In the genomic region with DNA sequence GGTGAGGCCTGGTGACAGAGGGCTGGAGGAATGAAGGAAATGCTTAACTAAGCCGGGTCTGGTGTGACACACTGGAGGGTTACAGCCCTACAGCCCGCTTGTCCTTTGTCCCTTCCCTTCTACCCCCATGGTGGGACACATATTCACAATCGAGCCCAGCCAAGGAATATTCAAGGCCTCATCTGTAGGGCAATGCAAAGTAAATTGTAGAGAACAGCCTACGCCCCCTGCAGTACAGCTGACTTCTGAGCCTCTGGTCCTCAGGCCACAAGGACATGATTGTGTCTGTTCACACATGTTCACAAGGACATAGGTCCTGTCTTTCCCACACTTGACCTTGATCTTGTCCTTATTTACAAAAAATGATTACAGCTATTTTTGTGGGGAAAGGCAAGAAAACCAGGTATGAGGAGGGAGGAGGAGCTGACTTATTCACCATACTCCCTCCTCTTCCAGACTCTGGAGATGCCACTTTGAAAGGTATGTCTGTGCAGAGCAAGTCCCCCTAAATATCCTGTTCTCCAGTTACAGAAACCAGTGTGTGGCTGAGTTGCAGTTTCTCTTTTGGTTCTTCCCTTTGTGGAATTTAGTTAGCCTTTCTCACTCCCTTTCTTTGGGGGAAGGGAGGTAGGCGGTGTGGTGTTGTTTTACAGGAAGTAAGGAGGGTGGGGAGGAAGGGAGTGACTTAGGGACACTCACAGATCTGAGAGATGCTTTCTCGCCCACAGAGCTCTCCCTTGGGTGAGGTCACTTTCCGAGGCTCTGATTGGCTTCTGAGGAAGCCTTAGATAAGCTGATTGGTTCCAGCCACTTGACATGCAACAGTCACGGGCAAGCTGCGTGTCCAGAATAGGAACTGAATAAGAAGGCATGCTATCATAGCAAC, we compare ENCODE assay signal across 8 cellular contexts. TPM values are rescaled to one million over a fixed set of nuclear protein-coding genes. Genes with fewer than 3 reads are reported as not detected.
DNase-seq lines count a peak whose midpoint lies in the region; TF ChIP-seq lines count a peak whose summit lies in the region.

No MANE protein-coding gene starts in this region.

- H3K27ac ChIP-seq in tibial artery = peak overlapping the region; percentile 85 to 90

- intact Hi-C loops in activated naive CD4-positive, alpha-beta T cell treated with anti-CD3 and anti-CD28 coated beads for 36 hours (cut with micrococcal nuclease) = no loop called here
- intact Hi-C loops in tibial artery (cut with DNase I; ENCODE audit: low total_unique reads) = no loop called here

- H3K9me3 ChIP-seq in tibial artery = no peaks in the 10 kb centered on the region

- no peak for TF ChIP-seq CTCF in tibial artery (IDR thresholded peaks at IDR 0.05)

- H3K4me1 ChIP-seq in tibial artery = peaks cover 0 to 70% (median 57%) of the 10 kb centered on the region in 4 donors

- H3K4me3 Mint-ChIP-seq in activated naive CD4-positive, alpha-beta T cell treated with anti-CD3 and anti-CD28 coated beads for 36 hours = no peak overlapping the region

- DNase-seq in ELF-1 (ENCODE audit: low read depth, low spot score) = peak; percentile 96
- DNase-seq in GOT3 (lab: John Stamatoyannopoulos, UW) = peak; percentile 90
- peak; percentile 100 for DNase-seq in LHCN-M2 (ENCODE audit: low read depth)
- peak; percentile 99 for DNase-seq in SIG-M5 treated with dmso at 0.1 percent for 504 hours (lab: John Stamatoyannopoulos, UW; ENCODE audit: unreplicated experiment)
- peak; percentile 93 for DNase-seq in activated naive CD4-positive, alpha-beta T cell treated with anti-CD3 and anti-CD28 coated beads for 36 hours
- DNase-seq in glomerular endothelial cell (ENCODE audit: extremely low read depth, low read depth, low spot score) = peak; percentile 90
- peak; percentile 20 to 94 (median 83) for DNase-seq in nucleus accumbens (lab: John Stamatoyannopoulos, UW)
- peak; percentile 97 to 98 for DNase-seq in tibial artery

- H3K36me3 ChIP-seq in tibial artery = peaks cover 0 to 7% (median 0%) of the 10 kb centered on the region in 3 donors

- peaks cover 5% of the 10 kb centered on the region for H3K4me1 Mint-ChIP-seq in activated naive CD4-positive, alpha-beta T cell treated with anti-CD3 and anti-CD28 coated beads for 36 hours (ENCODE audit: low read depth)

- H3K36me3 Mint-ChIP-seq in activated naive CD4-positive, alpha-beta T cell treated with anti-CD3 and anti-CD28 coated beads for 36 hours (ENCODE audit: low read depth) = no peaks in the 10 kb centered on the region

- H3K27me3 Mint-ChIP-seq in activated naive CD4-positive, alpha-beta T cell treated with anti-CD3 and anti-CD28 coated beads for 36 hours (ENCODE audit: low read depth) = no peaks in the 10 kb centered on the region

- no peak overlapping the region for H3K27ac Mint-ChIP-seq in activated naive CD4-positive, alpha-beta T cell treated with anti-CD3 and anti-CD28 coated beads for 36 hours

- H3K4me3 ChIP-seq in tibial artery = peak overlapping the region; percentile 16 to 23

- CTCF ChIA-PET in activated naive CD4-positive, alpha-beta T cell treated with anti-CD3 and anti-CD28 coated beads for 36 hours (lab: Charles Lee) = interaction anchor here (0.7 to 8.5 kb wide), 18 partner anchors 9 to 133 kb away, joined by 3 to 230 read pairs (median 6); a partner anchor contains a TSS

- H3K27me3 ChIP-seq in tibial artery = no peaks in the 10 kb centered on the region

- H3K9me3 Mint-ChIP-seq in activated naive CD4-positive, alpha-beta T cell treated with anti-CD3 and anti-CD28 coated beads for 36 hours = no peaks in the 10 kb centered on the region

RNA-seq across cellular contexts. Expression of a gene that starts 14.6 kb away (rescaled TPM):
- 27.8 and 32.0 TPM in 2 replicates for total RNA-seq in LHCN-M2 (2014; rRNA removed)
- polyA plus RNA-seq in LHCN-M2 (2012) = 65.5 TPM
- total RNA-seq in activated naive CD4-positive, alpha-beta T cell treated with anti-CD3 and anti-CD28 coated beads for 36 hours = 10 to 100 TPM; 32.0 to 34.0 TPM
- total RNA-seq in glomerular endothelial cell = 13.4 and 18.7 TPM in 2 replicates

RNA-seq across cellular contexts. Expression of a gene that starts 14.7 kb away (rescaled TPM):
- 2.9 and 3.1 TPM in 2 replicates for total RNA-seq in LHCN-M2 (2014; rRNA removed)
- 6.4 TPM for polyA plus RNA-seq in LHCN-M2 (2012)
- 1 to 10 TPM; 3.7 to 4.3 TPM for total RNA-seq in activated naive CD4-positive, alpha-beta T cell treated with anti-CD3 and anti-CD28 coated beads for 36 hours
- total RNA-seq in glomerular endothelial cell = 0.35 and 0.44 TPM in 2 replicates

RNA-seq across cellular contexts. Expression of a gene that starts 17.3 kb away (rescaled TPM):
- total RNA-seq in LHCN-M2 (2014; rRNA removed) (104 and 114 TPM in 2 replicates), glomerular endothelial cell (98.0 and 102 TPM in 2 replicates)
- polyA plus RNA-seq in LHCN-M2 (2012) = 32.7 TPM
- 10 to 100 TPM; 86.0 to 91.1 TPM for total RNA-seq in activated naive CD4-positive, alpha-beta T cell treated with anti-CD3 and anti-CD28 coated beads for 36 hours

RNA-seq across cellular contexts. Expression of a gene that starts 21.3 kb away (rescaled TPM):
- total RNA-seq in LHCN-M2 (2014; rRNA removed) (35.0 and 37.4 TPM in 2 replicates), glomerular endothelial cell (41.6 and 42.2 TPM in 2 replicates)
- 20.8 TPM for polyA plus RNA-seq in LHCN-M2 (2012)
- total RNA-seq in activated naive CD4-positive, alpha-beta T cell treated with anti-CD3 and anti-CD28 coated beads for 36 hours = 10 to 100 TPM; 43.6 to 44.3 TPM

RNA-seq across cellular contexts. Expression of a gene that starts 42.4 kb away (rescaled TPM):
- 0.13 and 1.2 TPM in 2 replicates for total RNA-seq in LHCN-M2 (2014; rRNA removed)
- 0.95 TPM for polyA plus RNA-seq in LHCN-M2 (2012)
- total RNA-seq in activated naive CD4-positive, alpha-beta T cell treated with anti-CD3 and anti-CD28 coated beads for 36 hours = not detected
- total RNA-seq in glomerular endothelial cell = not detected in 2 replicates

Comparison
In these comparisons a context has a peak if more than half of its experiments do, and no peak if none do; other contexts are left out.
1. Peak in every context shown above with its lines: DNase-seq, H3K4me3 ChIP-seq and H3K27ac ChIP-seq.